ENCODE assay signal across 1 cellular context in genomic region chr16:81366316-81366932, GRCh38.
A peak's percentile ranks its signal among the peaks of the same experiment; 100 is the strongest.
TF ChIP-seq lines count a peak whose summit lies in the region.

No MANE protein-coding gene starts in this region.

TF ChIP-seq in K562, 482 proteins besides CTCF, POLR2A, EP300 and RAD21 (continued from another document):
- TF ChIP-seq HNRNPH1 (optimal IDR thresholded peaks at IDR 0.05; ENCODE audit: low read depth, low read length) (no peak), TRIM25 (IDR thresholded peaks at IDR 0.05; ENCODE audit: borderline replicate concordance) (no peak), KAT8 (IDR thresholded peaks at IDR 0.05; ENCODE audit: low read depth) (no peak), ZNF121 (CRISPR knock-in tag; conservative IDR thresholded peaks at IDR 0.05) (no peak), SIX5 (IDR thresholded peaks at IDR 0.05; ENCODE audit: borderline replicate concordance in 1 of 2, insufficient read depth in 1 of 2, low read depth in 1 of 2, low read length in 2 of 2) (0 out of 4 replicates have a peak, but pooled peaks of 1 of the 2 experiments have one; percentile 12), SUPT5H (IDR thresholded peaks at IDR 0.05) (no peak), CXXC5 (CRISPR knock-in tag; IDR thresholded peaks at IDR 0.05) (no peak), NRF1 (conservative IDR thresholded peaks at IDR 0.05 in 1 of 2, IDR thresholded peaks at IDR 0.05 in 1 of 2) (no peak), NR0B1 (IDR thresholded peaks at IDR 0.05; ENCODE audit: partially characterized antibody) (no peak), CBX1 (IDR thresholded peaks at IDR 0.05; ENCODE audit: low read depth) (no peak), MAFK (IDR thresholded peaks at IDR 0.05; ENCODE audit: low read length) (peak; percentile 65), POU5F1 (IDR thresholded peaks at IDR 0.05; ENCODE audit: borderline replicate concordance, low read depth, low read length, partially characterized antibody) (no peak), CHAMP1 (IDR thresholded peaks at IDR 0.05) (no peak), PHB (CRISPR knock-in tag; IDR thresholded peaks at IDR 0.05) (no peak), ZKSCAN8 (CRISPR knock-in tag; IDR thresholded peaks at IDR 0.05) (no peak), MYBL2 (IDR thresholded peaks at IDR 0.05; ENCODE audit: low read depth) (no peak), MYBL2 (CRISPR knock-in tag; IDR thresholded peaks at IDR 0.05; ENCODE audit: borderline replicate concordance) (no peak), PTBP1 (IDR thresholded peaks at IDR 0.05; ENCODE audit: low read depth, low read length) (no peak), KLF16 (IDR thresholded peaks at IDR 0.05) (no peak), ZFX (CRISPR knock-in tag; IDR thresholded peaks at IDR 0.05) (no peak), ZNF586 (CRISPR knock-in tag; conservative IDR thresholded peaks at IDR 0.05) (no peak), NCOA1 (IDR thresholded peaks at IDR 0.05; ENCODE audit: low read depth) (no peak), ZNF140 (CRISPR knock-in tag; IDR thresholded peaks at IDR 0.05) (no peak), FOXP4 (CRISPR knock-in tag; IDR thresholded peaks at IDR 0.05; ENCODE audit: borderline replicate concordance) (no peak), RFX7 (CRISPR knock-in tag; IDR thresholded peaks at IDR 0.05) (no peak), ID3 (CRISPR knock-in tag; IDR thresholded peaks at IDR 0.05) (no peak), ID3 (tag; IDR thresholded peaks at IDR 0.05) (no peak), TOE1 (IDR thresholded peaks at IDR 0.05; ENCODE audit: borderline replicate concordance) (no peak), TOE1 (CRISPR knock-in tag; IDR thresholded peaks at IDR 0.05; ENCODE audit: borderline replicate concordance, low read depth) (no peak), ZNF780A (CRISPR knock-in tag; IDR thresholded peaks at IDR 0.05) (no peak), PRDM10 (IDR thresholded peaks at IDR 0.05; ENCODE audit: partially characterized antibody) (no peak), ZNF41 (CRISPR knock-in tag; conservative IDR thresholded peaks at IDR 0.05) (no peak)
- TF ChIP-seq, protein P1, sequence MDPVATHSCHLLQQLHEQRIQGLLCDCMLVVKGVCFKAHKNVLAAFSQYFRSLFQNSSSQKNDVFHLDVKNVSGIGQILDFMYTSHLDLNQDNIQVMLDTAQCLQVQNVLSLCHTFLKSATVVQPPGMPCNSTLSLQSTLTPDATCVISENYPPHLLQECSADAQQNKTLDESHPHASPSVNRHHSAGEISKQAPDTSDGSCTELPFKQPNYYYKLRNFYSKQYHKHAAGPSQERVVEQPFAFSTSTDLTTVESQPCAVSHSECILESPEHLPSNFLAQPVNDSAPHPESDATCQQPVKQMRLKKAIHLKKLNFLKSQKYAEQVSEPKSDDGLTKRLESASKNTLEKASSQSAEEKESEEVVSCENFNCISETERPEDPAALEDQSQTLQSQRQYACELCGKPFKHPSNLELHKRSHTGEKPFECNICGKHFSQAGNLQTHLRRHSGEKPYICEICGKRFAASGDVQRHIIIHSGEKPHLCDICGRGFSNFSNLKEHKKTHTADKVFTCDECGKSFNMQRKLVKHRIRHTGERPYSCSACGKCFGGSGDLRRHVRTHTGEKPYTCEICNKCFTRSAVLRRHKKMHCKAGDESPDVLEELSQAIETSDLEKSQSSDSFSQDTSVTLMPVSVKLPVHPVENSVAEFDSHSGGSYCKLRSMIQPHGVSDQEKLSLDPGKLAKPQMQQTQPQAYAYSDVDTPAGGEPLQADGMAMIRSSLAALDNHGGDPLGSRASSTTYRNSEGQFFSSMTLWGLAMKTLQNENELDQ (CRISPR knock-in tag; IDR thresholded peaks at IDR 0.05; ENCODE audit: borderline replicate concordance) = no peak
- TF ChIP-seq, protein P2, sequence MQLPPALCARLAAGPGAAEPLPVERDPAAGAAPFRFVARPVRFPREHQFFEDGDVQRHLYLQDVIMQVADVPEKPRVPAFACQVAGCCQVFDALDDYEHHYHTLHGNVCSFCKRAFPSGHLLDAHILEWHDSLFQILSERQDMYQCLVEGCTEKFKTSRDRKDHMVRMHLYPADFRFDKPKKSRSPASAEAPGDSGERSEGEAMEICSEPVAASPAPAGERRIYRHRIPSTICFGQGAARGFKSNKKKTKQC (CRISPR knock-in tag; IDR thresholded peaks at IDR 0.05) = no peak
- TF ChIP-seq, protein P3, sequence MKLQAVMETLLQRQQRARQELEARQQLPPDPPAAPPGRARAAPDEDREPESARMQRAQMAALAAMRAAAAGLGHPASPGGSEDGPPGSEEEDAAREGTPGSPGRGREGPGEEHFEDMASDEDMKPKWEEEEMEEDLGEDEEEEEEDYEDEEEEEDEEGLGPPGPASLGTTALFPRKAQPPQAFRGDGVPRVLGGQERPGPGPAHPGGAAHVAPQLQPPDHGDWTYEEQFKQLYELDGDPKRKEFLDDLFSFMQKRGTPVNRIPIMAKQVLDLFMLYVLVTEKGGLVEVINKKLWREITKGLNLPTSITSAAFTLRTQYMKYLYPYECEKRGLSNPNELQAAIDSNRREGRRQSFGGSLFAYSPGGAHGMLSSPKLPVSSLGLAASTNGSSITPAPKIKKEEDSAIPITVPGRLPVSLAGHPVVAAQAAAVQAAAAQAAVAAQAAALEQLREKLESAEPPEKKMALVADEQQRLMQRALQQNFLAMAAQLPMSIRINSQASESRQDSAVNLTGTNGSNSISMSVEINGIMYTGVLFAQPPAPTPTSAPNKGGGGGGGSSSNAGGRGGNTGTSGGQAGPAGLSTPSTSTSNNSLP (IDR thresholded peaks at IDR 0.05; ENCODE audit: borderline replicate concordance, low read depth, low read length) = peak; percentile 73; the same call in 1 of the 2 replicates
